In genomic region chr4:185117300-185117934, GRCh38 we compare ENCODE assay signal across 1 cellular context.
TF ChIP-seq lines count a peak whose summit lies in the region.

No MANE protein-coding gene starts in this region.

TF ChIP-seq in K562, 482 proteins besides CTCF, POLR2A, EP300 and RAD21 (continued from another document and continues in another):
- TF ChIP-seq HNRNPH1 (optimal IDR thresholded peaks at IDR 0.05; ENCODE audit: low read depth, low read length): no peak
- TF ChIP-seq GTF2E2 (tag; IDR thresholded peaks at IDR 0.05): no peak
- no peak for TF ChIP-seq ZNF76 (CRISPR knock-in tag; IDR thresholded peaks at IDR 0.05; ENCODE audit: borderline replicate concordance)
- TF ChIP-seq ZNF23 (CRISPR knock-in tag; IDR thresholded peaks at IDR 0.05): no peak
- TF ChIP-seq SMARCA4 (IDR thresholded peaks at IDR 0.05): 0 out of 2 replicates have a peak, but pooled peaks have one; percentile 24
- TF ChIP-seq HBP1 (CRISPR knock-in tag; IDR thresholded peaks at IDR 0.05): no peak
- no peak for TF ChIP-seq CBX8 (IDR thresholded peaks at IDR 0.05; ENCODE audit: borderline replicate concordance, extremely low read depth, low read depth, low read length, poor library complexity, severe bottlenecking)
- no peak for TF ChIP-seq TCF7 (IDR thresholded peaks at IDR 0.05; ENCODE audit: borderline replicate concordance)
- no peak for TF ChIP-seq HNRNPL (IDR thresholded peaks at IDR 0.05; ENCODE audit: low read depth, low read length)
- peak; percentile 55 for TF ChIP-seq CBFA2T3 (IDR thresholded peaks at IDR 0.05)
- no peak for TF ChIP-seq ZC3H8 (IDR thresholded peaks at IDR 0.05)
- no peak for TF ChIP-seq HNRNPLL (IDR thresholded peaks at IDR 0.05; ENCODE audit: low read depth, low read length, poor library complexity, severe bottlenecking)
- TF ChIP-seq FOXJ3 (CRISPR knock-in tag; IDR thresholded peaks at IDR 0.05): no peak
- TF ChIP-seq RFX1 (IDR thresholded peaks at IDR 0.05): no peak
- TF ChIP-seq CHD2 (IDR thresholded peaks at IDR 0.05; ENCODE audit: low read depth, low read length): no peak
- TF ChIP-seq ZNF696 (CRISPR knock-in tag; conservative IDR thresholded peaks at IDR 0.05): no peak
- TF ChIP-seq MECOM (CRISPR knock-in tag; IDR thresholded peaks at IDR 0.05): 0 out of 2 replicates have a peak, but pooled peaks have one; percentile 17
- no peak for TF ChIP-seq PHB2 (IDR thresholded peaks at IDR 0.05; ENCODE audit: low read depth)
- no peak for TF ChIP-seq THRAP3 (IDR thresholded peaks at IDR 0.05; ENCODE audit: borderline replicate concordance)
- TF ChIP-seq ZBTB40 (IDR thresholded peaks at IDR 0.05): no peak
- no peak for TF ChIP-seq ZBTB40 (CRISPR knock-in tag; IDR thresholded peaks at IDR 0.05)
- no peak for TF ChIP-seq ZNF354B (CRISPR knock-in tag; IDR thresholded peaks at IDR 0.05)
- no peak for TF ChIP-seq U2AF1 (optimal IDR thresholded peaks at IDR 0.05; ENCODE audit: low read depth, low read length)
- TF ChIP-seq RFX5 (IDR thresholded peaks at IDR 0.05; ENCODE audit: low read depth, low read length): no peak
- TF ChIP-seq ZBED1 (IDR thresholded peaks at IDR 0.05): no peak
- no peak for TF ChIP-seq KLF10 (CRISPR knock-in tag; IDR thresholded peaks at IDR 0.05)
- TF ChIP-seq, protein P1, sequence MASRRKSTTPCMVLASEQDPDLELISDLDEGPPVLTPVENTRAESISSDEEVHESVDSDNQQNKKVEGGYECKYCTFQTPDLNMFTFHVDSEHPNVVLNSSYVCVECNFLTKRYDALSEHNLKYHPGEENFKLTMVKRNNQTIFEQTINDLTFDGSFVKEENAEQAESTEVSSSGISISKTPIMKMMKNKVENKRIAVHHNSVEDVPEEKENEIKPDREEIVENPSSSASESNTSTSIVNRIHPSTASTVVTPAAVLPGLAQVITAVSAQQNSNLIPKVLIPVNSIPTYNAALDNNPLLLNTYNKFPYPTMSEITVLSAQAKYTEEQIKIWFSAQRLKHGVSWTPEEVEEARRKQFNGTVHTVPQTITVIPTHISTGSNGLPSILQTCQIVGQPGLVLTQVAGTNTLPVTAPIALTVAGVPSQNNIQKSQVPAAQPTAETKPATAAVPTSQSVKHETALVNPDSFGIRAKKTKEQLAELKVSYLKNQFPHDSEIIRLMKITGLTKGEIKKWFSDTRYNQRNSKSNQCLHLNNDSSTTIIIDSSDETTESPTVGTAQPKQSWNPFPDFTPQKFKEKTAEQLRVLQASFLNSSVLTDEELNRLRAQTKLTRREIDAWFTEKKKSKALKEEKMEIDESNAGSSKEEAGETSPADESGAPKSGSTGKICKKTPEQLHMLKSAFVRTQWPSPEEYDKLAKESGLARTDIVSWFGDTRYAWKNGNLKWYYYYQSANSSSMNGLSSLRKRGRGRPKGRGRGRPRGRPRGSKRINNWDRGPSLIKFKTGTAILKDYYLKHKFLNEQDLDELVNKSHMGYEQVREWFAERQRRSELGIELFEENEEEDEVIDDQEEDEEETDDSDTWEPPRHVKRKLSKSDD (conservative IDR thresholded peaks at IDR 0.05; ENCODE audit: low read length): no peak
- TF ChIP-seq, protein P2, sequence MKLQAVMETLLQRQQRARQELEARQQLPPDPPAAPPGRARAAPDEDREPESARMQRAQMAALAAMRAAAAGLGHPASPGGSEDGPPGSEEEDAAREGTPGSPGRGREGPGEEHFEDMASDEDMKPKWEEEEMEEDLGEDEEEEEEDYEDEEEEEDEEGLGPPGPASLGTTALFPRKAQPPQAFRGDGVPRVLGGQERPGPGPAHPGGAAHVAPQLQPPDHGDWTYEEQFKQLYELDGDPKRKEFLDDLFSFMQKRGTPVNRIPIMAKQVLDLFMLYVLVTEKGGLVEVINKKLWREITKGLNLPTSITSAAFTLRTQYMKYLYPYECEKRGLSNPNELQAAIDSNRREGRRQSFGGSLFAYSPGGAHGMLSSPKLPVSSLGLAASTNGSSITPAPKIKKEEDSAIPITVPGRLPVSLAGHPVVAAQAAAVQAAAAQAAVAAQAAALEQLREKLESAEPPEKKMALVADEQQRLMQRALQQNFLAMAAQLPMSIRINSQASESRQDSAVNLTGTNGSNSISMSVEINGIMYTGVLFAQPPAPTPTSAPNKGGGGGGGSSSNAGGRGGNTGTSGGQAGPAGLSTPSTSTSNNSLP (IDR thresholded peaks at IDR 0.05; ENCODE audit: borderline replicate concordance, low read depth, low read length): no peak
- no peak for TF ChIP-seq DMBX1 (CRISPR knock-in tag; IDR thresholded peaks at IDR 0.05; ENCODE audit: borderline replicate concordance)
- no peak for TF ChIP-seq DNMT1 (IDR thresholded peaks at IDR 0.05)
- TF ChIP-seq ZNF449 (CRISPR knock-in tag; IDR thresholded peaks at IDR 0.05): no peak
- TF ChIP-seq HNRNPUL1 (IDR thresholded peaks at IDR 0.05; ENCODE audit: low read length): no peak
- no peak for TF ChIP-seq SMARCC2 (IDR thresholded peaks at IDR 0.05; ENCODE audit: low read depth)
- TF ChIP-seq HDAC8 (tag; IDR thresholded peaks at IDR 0.05): no peak
- no peak for TF ChIP-seq MEIS2 (IDR thresholded peaks at IDR 0.05; ENCODE audit: partially characterized antibody)
- TF ChIP-seq ZNF407 (IDR thresholded peaks at IDR 0.05; ENCODE audit: low read depth): no peak
- no peak for TF ChIP-seq PHF8 (IDR thresholded peaks at IDR 0.05; ENCODE audit: borderline replicate concordance, low read length)
